Comparison of ENCODE assay signal across 24 cellular contexts in genomic region chr7:37428681-37429434, GRCh38.
"Had no signal": no experiment of that assay in that cellular context is flagged by ENCODE, and none has a peak within 500 bp of the region (broad histone marks: within the 10 kb centered on the region; RNA-seq: fewer than 3 reads in every experiment).

No MANE protein-coding gene starts in this region.

- H3K9me3 Mint-ChIP-seq: endodermal cell; naive thymus-derived CD4-positive, alpha-beta T cell; neural crest cell; stimulated activated naive B cell treated with anti-CD40 and anti-IgM and Interleukin-4, amounts not matched to agents 10 μg/mL and 1 μg/mL and 100 μg/mL, for 72 hours; stimulated activated naive CD8-positive, alpha-beta T cell treated with anti-CD3 and anti-CD28 coated beads, Interleukin-15, amount 100 ng/mL, for 72 hours had no signal

- H3K27me3 Mint-ChIP-seq: naive thymus-derived CD4-positive, alpha-beta T cell; stimulated activated naive B cell treated with anti-CD40 and anti-IgM and Interleukin-4, amounts not matched to agents 10 μg/mL and 1 μg/mL and 100 μg/mL, for 72 hours; stimulated activated naive CD8-positive, alpha-beta T cell treated with anti-CD3 and anti-CD28 coated beads, Interleukin-15, amount 100 ng/mL, for 72 hours had no signal

- H3K4me2 ChIP-seq: hepatocyte had no signal

- H3K79me2 ChIP-seq: hepatocyte had no signal

- H3K27ac Mint-ChIP-seq: endodermal cell; stimulated activated naive B cell treated with anti-CD40 and anti-IgM and Interleukin-4, amounts not matched to agents 10 μg/mL and 1 μg/mL and 100 μg/mL, for 72 hours; stimulated activated naive CD8-positive, alpha-beta T cell treated with anti-CD3 and anti-CD28 coated beads, Interleukin-15, amount 100 ng/mL, for 72 hours had no signal

- H3K9me3 ChIP-seq: pancreas, prostate gland, right lobe of liver, spleen, thoracic aorta, transverse colon had no signal

- H3K4me3 ChIP-seq: hepatocyte, pancreas, prostate gland, right lobe of liver, spleen, thoracic aorta, transverse colon had no signal

- H3K27me3 ChIP-seq: hepatocyte, pancreas, right lobe of liver, spleen, transverse colon had no signal

- H2AFZ ChIP-seq: hepatocyte had no signal

- H3K4me3 Mint-ChIP-seq: endodermal cell; neural crest cell; stimulated activated naive B cell treated with anti-CD40 and anti-IgM and Interleukin-4, amounts not matched to agents 10 μg/mL and 1 μg/mL and 100 μg/mL, for 72 hours; stimulated activated naive CD8-positive, alpha-beta T cell treated with anti-CD3 and anti-CD28 coated beads, Interleukin-15, amount 100 ng/mL, for 72 hours had no signal

- H3K4me1 ChIP-seq: pancreas, prostate gland had no signal

- FAIRE-seq: colon, endothelial cell of umbilical vein, islet of Langerhans, pancreas had no signal

- DNase-seq: cerebellar nuclear complex; dermis blood vessel endothelial cell; endodermal cell; erythroblast; foreskin melanocyte; mesendoderm; naive thymus-derived CD4-positive, alpha-beta T cell; pancreas; retina; right lobe of liver; spleen; stimulated activated CD4-positive, alpha-beta T cell treated with anti-CD3 and anti-CD28 coated beads, Interleukin-15, amount 100 ng/mL, for 24 hours; stimulated activated CD4-positive, alpha-beta T cell treated with anti-CD3 and anti-CD28 coated beads, Interleukin-1b, Interleukin-23, amount 100 ng/mL, for 48 hours; stimulated activated CD4-positive, alpha-beta T cell treated with anti-CD3 and anti-CD28 coated beads, Interleukin-4, amount 100 ng/mL, for 24 hours; stimulated activated naive B cell treated with anti-CD40 and anti-IgM and Interleukin-4, amounts not matched to agents 10 μg/mL and 1 μg/mL and 100 μg/mL, for 72 hours; stimulated activated naive CD8-positive, alpha-beta T cell treated with anti-CD3 and anti-CD28 coated beads, Interleukin-15, amount 100 ng/mL, for 72 hours; transverse colon had no signal

- H3K36me3 ChIP-seq: pancreas, prostate gland, thoracic aorta, transverse colon had no signal

- ATAC-seq: naive thymus-derived CD4-positive, alpha-beta T cell; pancreas; right lobe of liver; stimulated activated naive CD8-positive, alpha-beta T cell treated with anti-CD3 and anti-CD28 coated beads, Interleukin-15, amount 100 ng/mL, for 72 hours had no signal

- H3K27ac ChIP-seq: hepatocyte, pancreas, prostate gland, right lobe of liver, thoracic aorta, transverse colon had no signal

- H3K4me1 Mint-ChIP-seq: neural crest cell had no signal
